In the genomic region with DNA sequence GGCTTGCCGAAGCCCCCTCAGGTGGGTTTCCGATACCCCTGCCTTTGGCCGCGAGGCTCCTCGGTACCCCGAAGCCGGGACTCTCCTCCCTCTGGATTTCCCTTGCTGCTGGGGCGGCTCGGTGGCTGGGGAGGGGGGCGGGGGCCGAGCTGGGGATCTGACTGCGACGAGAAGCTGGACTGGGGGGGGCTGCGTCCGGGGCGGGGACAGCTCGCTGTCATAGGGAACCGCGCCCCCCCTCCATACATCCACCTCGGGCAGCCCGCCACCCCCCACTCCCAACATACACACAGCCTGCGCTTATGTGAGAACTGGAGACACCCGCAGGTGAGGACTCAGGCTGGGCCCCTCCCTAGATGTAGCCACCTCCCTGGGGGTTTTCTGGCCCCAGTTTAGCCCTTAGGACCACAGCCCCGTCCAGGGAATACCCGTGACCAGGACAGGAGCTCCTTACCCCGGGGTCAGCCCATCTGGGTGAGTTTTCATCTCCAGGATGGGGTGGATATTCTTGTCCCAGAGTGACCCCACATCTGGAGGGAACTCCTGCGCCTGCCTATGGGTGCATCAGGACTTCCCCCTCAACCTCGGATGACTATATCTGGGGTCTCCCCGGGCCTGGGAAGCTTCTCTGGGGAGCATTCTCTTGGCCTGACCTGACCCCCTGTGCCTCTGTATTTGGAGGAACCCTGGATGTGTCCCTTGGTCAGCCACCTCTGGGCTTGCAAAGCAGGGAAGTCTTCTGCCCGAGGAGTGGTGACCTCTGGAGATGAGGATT, we compare ENCODE assay signal across 8 cellular contexts. TPM values are rescaled to one million over a fixed set of nuclear protein-coding genes. Genes with fewer than 3 reads are reported as not detected.
DNase-seq lines count a peak whose midpoint lies in the region; ATAC-seq, FAIRE-seq and TF ChIP-seq lines count a peak whose summit lies in the region.

No MANE protein-coding gene starts in this region.

- TF ChIP-seq RAD21 in GM12878 (IDR thresholded peaks at IDR 0.05; ENCODE audit: insufficient read depth, low read depth, low read length) = no peak

- H3K4me1 ChIP-seq in A673 (ENCODE audit: insufficient read depth, low read length, poor library complexity, severe bottlenecking) (peaks cover 15% of the 10 kb centered on the region), HUES6 (ENCODE audit: control insufficient read depth, insufficient read depth, low read length) (peaks cover 14% of the 10 kb centered on the region), GM12878 (ENCODE audit: control insufficient read depth, insufficient read depth, low read length) (0 out of 2 replicates have a peak, but pooled peaks cover 4% of the 10 kb centered on the region), muscle layer of colon (ENCODE audit: insufficient read depth, low read length) (peaks cover 28% of the 10 kb centered on the region)

- H3K9ac ChIP-seq in HUES6 (ENCODE audit: low read length) (peak overlapping the region; percentile 33), GM12878 (ENCODE audit: control insufficient read depth, insufficient read depth, low read length) (no peak overlapping the region), muscle layer of colon (ENCODE audit: low read length) (no peak overlapping the region)

- no peaks in the 10 kb centered on the region for H4K20me1 ChIP-seq in GM12878 (ENCODE audit: control insufficient read depth, insufficient read depth)

- no peaks in the 10 kb centered on the region for H3K79me2 ChIP-seq in GM12878 (ENCODE audit: control insufficient read depth, insufficient read depth, low read length)

- TF ChIP-seq EP300 in GM12878 (IDR thresholded peaks at IDR 0.05; ENCODE audit: borderline replicate concordance in 1 of 2, control insufficient read depth in 1 of 2, low read depth in 2 of 2, low read length in 2 of 2) = no peak

- SMC1A ChIA-PET in GM12878 (lab: Charles Lee; ENCODE audit: uncharacterized antibody, unreplicated experiment) = no interaction called here

- TF ChIP-seq CTCF in A673 (conservative IDR thresholded peaks at IDR 0.05; ENCODE audit: low read depth, low read length) (no peak), GM12878 (IDR thresholded peaks at IDR 0.05 in 2 of 3, conservative IDR thresholded peaks at IDR 0.05 in 1 of 3; ENCODE audit: control insufficient read depth in 2 of 3, extremely low read depth in 1 of 3, insufficient read depth in 1 of 3, low read depth in 3 of 3, low read length in 3 of 3) (no peak)

- no TSS peak for BruUV-seq in A673 (replicated peaks; lab: Mats Ljungman, UMichigan)
- BruUV-seq in GM12878 (replicated peaks; lab: Mats Ljungman, UMichigan) = no TSS peak

- DNase-seq in A673 (ENCODE audit: low spot score) = no peak
- DNase-seq in GM12878 (ENCODE audit: low read depth, low spot score) = no peak
- no peak for DNase-seq in KG1 (lab: John Stamatoyannopoulos, UW)

- H3K27ac ChIP-seq in A673 (ENCODE audit: low read depth, low read length, poor library complexity, severe bottlenecking) = no peak overlapping the region
- H3K27ac ChIP-seq in HUES6 (ENCODE audit: low read depth, low read length) = no peak overlapping the region
- H3K27ac ChIP-seq in GM12878 (ENCODE audit: control insufficient read depth, insufficient read depth) = no peak overlapping the region
- peak overlapping the region; percentile 37 for H3K27ac ChIP-seq in muscle layer of colon (ENCODE audit: low read depth, low read length)

- H3K4me2 ChIP-seq in GM12878 (ENCODE audit: control insufficient read depth, insufficient read depth) = peak overlapping the region; percentile 86; the same call in 1 of the 2 replicates

- in situ Hi-C loops in GM12878 (cut with MboI) = no loop called here

- ATAC-seq in GM12878 (no peak), HG03135 (IDR thresholded peaks at IDR 0.05; ENCODE audit: unreplicated experiment) (no peak), HG02642 (IDR thresholded peaks at IDR 0.05; ENCODE audit: poor library complexity, unreplicated experiment) (no peak), GM18870 (IDR thresholded peaks at IDR 0.05; ENCODE audit: unreplicated experiment) (no peak)

- TF ChIP-seq POLR2A in GM12878 (IDR thresholded peaks at IDR 0.05; ENCODE audit: low read depth, low read length) = no peak

- WGBS in GM12878 (ENCODE audit: insufficient coverage, insufficient replicate concordance, low lambda C conversion rate, missing lambda C conversion rate) = 20% methylated on average over 15 of the region's 30 CpGs

- H3K27me3 ChIP-seq in A673 (replicated peaks; ENCODE audit: insufficient read depth, low read depth, low read length, poor library complexity) (peaks cover 4% of the 10 kb centered on the region), HUES6 (ENCODE audit: control insufficient read depth, insufficient read depth, low read length) (peaks cover 98% of the 10 kb centered on the region), GM12878 (replicated peaks in 1 of 2; ENCODE audit: control insufficient read depth in 2 of 2, insufficient read depth in 2 of 2, low read length in 1 of 2) (peaks cover 8 to 17% of the 10 kb centered on the region in 2 experiments; a peak in 3 of 4 replicates), muscle layer of colon (ENCODE audit: control insufficient read depth in 1 of 2, insufficient read depth in 2 of 2, low read length in 2 of 2) (no peaks in the 10 kb centered on the region)

- H3K9me3 ChIP-seq in A673 (ENCODE audit: low read depth, low read length, poor library complexity, severe bottlenecking) = no peaks in the 10 kb centered on the region
- no peaks in the 10 kb centered on the region for H3K9me3 ChIP-seq in HUES6 (ENCODE audit: control insufficient read depth, insufficient read depth, low read depth, low read length)
- H3K9me3 ChIP-seq in GM12878 (replicated peaks; ENCODE audit: control insufficient read depth, insufficient read depth, low read length) = no peaks in the 10 kb centered on the region
- H3K9me3 ChIP-seq in muscle layer of colon (ENCODE audit: low read length) = no peaks in the 10 kb centered on the region

- H2AFZ ChIP-seq in GM12878 (ENCODE audit: control insufficient read depth, low read depth, low read length) = no peak overlapping the region; the same call in 1 of the 2 replicates

- intact Hi-C loops in A673 (cut with micrococcal nuclease; ENCODE audit: unreplicated experiment) = no loop called here
- intact Hi-C loops in GM12878 (cut with micrococcal nuclease; ENCODE audit: unreplicated experiment) = loop anchor here (2.0 to 10.0 kb wide), 2 partner anchors 19 to 193 kb away; no protein-coding TSS in a partner anchor

- H3K36me3 ChIP-seq in A673 (ENCODE audit: insufficient read depth, low read length, poor library complexity, severe bottlenecking) = no peaks in the 10 kb centered on the region
- no peaks in the 10 kb centered on the region for H3K36me3 ChIP-seq in HUES6 (ENCODE audit: control insufficient read depth, insufficient read depth, low read length)
- H3K36me3 ChIP-seq in GM12878 (ENCODE audit: control insufficient read depth in 2 of 2, insufficient read depth in 2 of 2, low read length in 1 of 2) = no peaks in the 10 kb centered on the region
- H3K36me3 ChIP-seq in muscle layer of colon (ENCODE audit: insufficient read depth, low read length) = no peaks in the 10 kb centered on the region

- CTCF ChIA-PET in A673 (lab: Charles Lee) = no interaction called here
- CTCF ChIA-PET in GM12878 (lab: Yijun Ruan, JAX) = interaction anchor here (1.0 to 2.8 kb wide), 4 partner anchors 12 to 91 kb away, joined by 3 to 12 read pairs (median 4); no protein-coding TSS in a partner anchor

- POLR2A ChIA-PET in A673 (lab: Charles Lee; ENCODE audit: low non-redundant PET) = no interaction called here
- POLR2A ChIA-PET in GM12878 (lab: Charles Lee) = interaction anchor here (0.5 kb wide), 1 partner anchor 174 kb away, joined by 3 read pairs; no protein-coding TSS in a partner anchor

- H3K4me3 ChIP-seq in A673 (ENCODE audit: low read depth, low read length, poor library complexity, severe bottlenecking) (peak overlapping the region; percentile 71), HUES6 (ENCODE audit: low read depth, low read length) (peak overlapping the region; percentile 83), GM12878 (no peak overlapping the region; the same call in 1 of the 2 replicates), muscle layer of colon (ENCODE audit: low read depth in 1 of 2, low read length in 2 of 2) (peak overlapping the region; percentile 45 to 83)

- RAD21 ChIA-PET in GM12878 (lab: Charles Lee; ENCODE audit: unreplicated experiment) = interaction anchor here (0.6 to 0.9 kb wide), 2 partner anchors 50 to 78 kb away, joined by 3 read pairs; no protein-coding TSS in a partner anchor

- no peak for FAIRE-seq in GM12878 (lab: Jason Lieb, UNC)

RNA-seq across cellular contexts. Expression of a gene that starts 0.7 kb away (rescaled TPM):
- 2.7 and 5.5 TPM in 2 replicates for total RNA-seq in A673 (2021)
- total RNA-seq in GM12878 (2013; cell fraction: nucleolus; rRNA removed) = 0.27 and 2.0 TPM in 2 replicates
- 0.05 and 0.28 TPM in 2 replicates for total RNA-seq in GM12878 (2014; rRNA removed)
- not detected in 2 replicates for total RNA-seq in GM12878 (2014; rRNA removed; fragmentation: Illumina TruSeq; extraction: Trizol)
- total RNA-seq in GM12878 (2021) = 0.13 and 0.26 TPM in 2 replicates
- 0.22 TPM for polyA plus RNA-seq in GM12878 (2011; ENCODE audit: low read depth)
- polyA plus RNA-seq in GM12878 (2011; rRNA removed) = 0.14 and 0.27 TPM in 2 replicates
- 0.18 and 0.22 TPM in 2 replicates for polyA plus RNA-seq in GM12878 (2011; cell fraction: cytosol; rRNA removed)
- polyA plus RNA-seq in GM12878 (2011; cell fraction: nucleus; rRNA removed) = 0.50 and 1.1 TPM in 2 replicates
- 0.42 and 0.83 TPM in 2 replicates for polyA plus RNA-seq in GM12878 (2012)
- 0.08 and 0.09 TPM in 2 replicates for polyA plus RNA-seq in GM12878 (2014; fragmentation: Illumina TruSeq; extraction: Trizol)
- polyA plus RNA-seq in GM12878 (2014; fragmentation: Nextera tagmentation; extraction: Ambion mirVana) = under 1 TPM in 1 of 2 experiments, not detected in 1; 0.02 TPM
- polyA plus RNA-seq in GM12878 (2014; rRNA removed) = 0.01 and 0.15 TPM in 2 replicates
- not detected for polyA plus RNA-seq in GM12878 (2016; fragmentation: Nextera tagmentation; extraction: Ambion mirVana)
- 0.05 and 0.22 TPM in 2 replicates for polyA minus RNA-seq in GM12878 (2011; rRNA and poly(A)+ RNA removed)
- polyA minus RNA-seq in GM12878 (2011; cell fraction: cytosol; rRNA and poly(A)+ RNA removed) = 0.42 TPM in 1 of 2 replicates, not detected in the other
- polyA minus RNA-seq in GM12878 (2011; cell fraction: nucleus; rRNA and poly(A)+ RNA removed) = 0.36 TPM in 1 of 2 replicates, not detected in the other

RNA-seq across cellular contexts. Expression of a gene that starts 27.1 kb away (rescaled TPM):
- total RNA-seq in A673 (2021) = 141 and 152 TPM in 2 replicates
- total RNA-seq in GM12878 (2013; cell fraction: nucleolus; rRNA removed) = 61.2 and 62.7 TPM in 2 replicates
- 83.2 and 90.4 TPM in 2 replicates for total RNA-seq in GM12878 (2014; rRNA removed)
- 46.6 and 51.7 TPM in 2 replicates for total RNA-seq in GM12878 (2014; rRNA removed; fragmentation: Illumina TruSeq; extraction: Trizol)
- 78.7 and 90.1 TPM in 2 replicates for total RNA-seq in GM12878 (2021)
- polyA plus RNA-seq in GM12878 (2011; ENCODE audit: low read depth) = 36.1 TPM
- 38.7 and 67.2 TPM in 2 replicates for polyA plus RNA-seq in GM12878 (2011; rRNA removed)
- polyA plus RNA-seq in GM12878 (2011; cell fraction: cytosol; rRNA removed) = 62.2 and 64.3 TPM in 2 replicates
- 90.5 and 98.2 TPM in 2 replicates for polyA plus RNA-seq in GM12878 (2011; cell fraction: nucleus; rRNA removed)
- 38.5 and 44.3 TPM in 2 replicates for polyA plus RNA-seq in GM12878 (2012)
- 92.4 and 96.2 TPM in 2 replicates for polyA plus RNA-seq in GM12878 (2014; fragmentation: Illumina TruSeq; extraction: Trizol)
- 1 to 10 TPM; 1.4 to 2.9 TPM for polyA plus RNA-seq in GM12878 (2014; fragmentation: Nextera tagmentation; extraction: Ambion mirVana)
- 66.1 and 97.4 TPM in 2 replicates for polyA plus RNA-seq in GM12878 (2014; rRNA removed)
- 10 to 100 TPM; 12.6 to 13.4 TPM for polyA plus RNA-seq in GM12878 (2016; fragmentation: Nextera tagmentation; extraction: Ambion mirVana)
- 62.7 and 66.1 TPM in 2 replicates for polyA minus RNA-seq in GM12878 (2011; rRNA and poly(A)+ RNA removed)
- 36.5 and 40.9 TPM in 2 replicates for polyA minus RNA-seq in GM12878 (2011; cell fraction: cytosol; rRNA and poly(A)+ RNA removed)
- 26.4 and 43.6 TPM in 2 replicates for polyA minus RNA-seq in GM12878 (2011; cell fraction: nucleus; rRNA and poly(A)+ RNA removed)

RNA-seq across cellular contexts. Expression of a gene that starts 32.8 kb away (rescaled TPM):
- total RNA-seq in A673 (2021) = 173 and 179 TPM in 2 replicates
- total RNA-seq in GM12878 (2013; cell fraction: nucleolus; rRNA removed) = 34.4 and 36.1 TPM in 2 replicates
- total RNA-seq in GM12878 (2014; rRNA removed) = 68.3 and 76.5 TPM in 2 replicates
- total RNA-seq in GM12878 (2014; rRNA removed; fragmentation: Illumina TruSeq; extraction: Trizol) = 74.2 and 75.9 TPM in 2 replicates
- total RNA-seq in GM12878 (2021) = 87.9 and 95.5 TPM in 2 replicates
- 35.7 TPM for polyA plus RNA-seq in GM12878 (2011; ENCODE audit: low read depth)
- polyA plus RNA-seq in GM12878 (2011; rRNA removed) = 86.0 and 113 TPM in 2 replicates
- 63.5 and 77.2 TPM in 2 replicates for polyA plus RNA-seq in GM12878 (2011; cell fraction: cytosol; rRNA removed)
- 56.9 and 65.6 TPM in 2 replicates for polyA plus RNA-seq in GM12878 (2011; cell fraction: nucleus; rRNA removed)
- 39.2 and 48.7 TPM in 2 replicates for polyA plus RNA-seq in GM12878 (2012)
- polyA plus RNA-seq in GM12878 (2014; fragmentation: Illumina TruSeq; extraction: Trizol) = 82.0 and 93.1 TPM in 2 replicates
- polyA plus RNA-seq in GM12878 (2014; fragmentation: Nextera tagmentation; extraction: Ambion mirVana) = 10 to 100 TPM; 32.4 to 40.7 TPM
- polyA plus RNA-seq in GM12878 (2014; rRNA removed) = 47.3 and 59.2 TPM in 2 replicates
- 10 to 100 TPM; 78.2 TPM for polyA plus RNA-seq in GM12878 (2016; fragmentation: Nextera tagmentation; extraction: Ambion mirVana)
- 116 and 120 TPM in 2 replicates for polyA minus RNA-seq in GM12878 (2011; rRNA and poly(A)+ RNA removed)
- polyA minus RNA-seq in GM12878 (2011; cell fraction: cytosol; rRNA and poly(A)+ RNA removed) = 34.5 and 45.3 TPM in 2 replicates
- 26.7 and 32.1 TPM in 2 replicates for polyA minus RNA-seq in GM12878 (2011; cell fraction: nucleus; rRNA and poly(A)+ RNA removed)

RNA-seq across cellular contexts. Expression of a gene that starts 45.7 kb away (rescaled TPM):
- total RNA-seq in A673 (2021) (0.58 and 1.3 TPM in 2 replicates), GM12878 (2014; rRNA removed) (0.11 and 0.23 TPM in 2 replicates), GM12878 (2014; rRNA removed; fragmentation: Illumina TruSeq; extraction: Trizol) (0.05 and 0.22 TPM in 2 replicates), GM12878 (2021) (0.19 and 0.26 TPM in 2 replicates)
- 0.76 and 1.9 TPM in 2 replicates for total RNA-seq in GM12878 (2013; cell fraction: nucleolus; rRNA removed)
- polyA plus RNA-seq in GM12878 (2011; ENCODE audit: low read depth) = 0.17 TPM
- polyA plus RNA-seq in GM12878 (2011; rRNA removed) (0.23 and 0.61 TPM in 2 replicates), GM12878 (2014; fragmentation: Illumina TruSeq; extraction: Trizol) (0.13 and 0.49 TPM in 2 replicates), GM12878 (2014; fragmentation: Nextera tagmentation; extraction: Ambion mirVana) (under 1 TPM in 1 of 2 experiments, not detected in 1; 0.04 TPM), GM12878 (2014; rRNA removed) (0.27 and 0.63 TPM in 2 replicates), GM12878 (2016; fragmentation: Nextera tagmentation; extraction: Ambion mirVana) (under 1 TPM; 0.30 to 0.48 TPM)
- polyA plus RNA-seq in GM12878 (2011; cell fraction: cytosol; rRNA removed) = 0.24 and 0.52 TPM in 2 replicates
- polyA plus RNA-seq in GM12878 (2011; cell fraction: nucleus; rRNA removed) = 1.7 and 2.5 TPM in 2 replicates
- polyA plus RNA-seq in GM12878 (2012) = 0.29 and 0.30 TPM in 2 replicates
- polyA minus RNA-seq in GM12878 (2011; rRNA and poly(A)+ RNA removed) = 0.37 and 0.62 TPM in 2 replicates
- not detected in 2 replicates for polyA minus RNA-seq in GM12878 (2011; cell fraction: cytosol; rRNA and poly(A)+ RNA removed)
- 0.60 and 1.4 TPM in 2 replicates for polyA minus RNA-seq in GM12878 (2011; cell fraction: nucleus; rRNA and poly(A)+ RNA removed)

RNA-seq across cellular contexts. Expression of a gene that starts 54.0 kb away (rescaled TPM):
- total RNA-seq in A673 (2021) (25.4 and 28.7 TPM in 2 replicates), GM12878 (2014; rRNA removed) (73.1 and 82.0 TPM in 2 replicates), GM12878 (2014; rRNA removed; fragmentation: Illumina TruSeq; extraction: Trizol) (44.6 and 45.3 TPM in 2 replicates), GM12878 (2021) (56.1 and 58.0 TPM in 2 replicates)
- total RNA-seq in GM12878 (2013; cell fraction: nucleolus; rRNA removed) = 6.5 and 7.3 TPM in 2 replicates
- polyA plus RNA-seq in GM12878 (2011; ENCODE audit: low read depth) = 77.7 TPM
- polyA plus RNA-seq in GM12878 (2011; rRNA removed) (97.8 and 140 TPM in 2 replicates), GM12878 (2014; fragmentation: Illumina TruSeq; extraction: Trizol) (37.6 and 51.7 TPM in 2 replicates), GM12878 (2014; fragmentation: Nextera tagmentation; extraction: Ambion mirVana) (100 to 1,000 TPM; 323 to 361 TPM), GM12878 (2014; rRNA removed) (99.8 and 109 TPM in 2 replicates), GM12878 (2016; fragmentation: Nextera tagmentation; extraction: Ambion mirVana) (100 to 1,000 TPM; 181 to 187 TPM)
- polyA plus RNA-seq in GM12878 (2011; cell fraction: cytosol; rRNA removed) = 154 and 175 TPM in 2 replicates
- 44.1 and 56.7 TPM in 2 replicates for polyA plus RNA-seq in GM12878 (2011; cell fraction: nucleus; rRNA removed)
- 61.5 and 76.0 TPM in 2 replicates for polyA plus RNA-seq in GM12878 (2012)
- polyA minus RNA-seq in GM12878 (2011; rRNA and poly(A)+ RNA removed) = 34.3 and 45.1 TPM in 2 replicates
- polyA minus RNA-seq in GM12878 (2011; cell fraction: cytosol; rRNA and poly(A)+ RNA removed) = 9.5 and 17.9 TPM in 2 replicates
- polyA minus RNA-seq in GM12878 (2011; cell fraction: nucleus; rRNA and poly(A)+ RNA removed) = 9.9 and 23.6 TPM in 2 replicates
